28 cellular contexts compared by ENCODE assay signal in genomic region chr2:231330311-231330710, GRCh38.
"Had no signal": no experiment of that assay in that cellular context is flagged by ENCODE, and none has a peak within 500 bp of the region (broad histone marks: within the 10 kb centered on the region; RNA-seq: fewer than 3 reads in every experiment).

No MANE protein-coding gene starts in this region.

- H3K9me3 ChIP-seq: pancreas, psoas muscle, right lobe of liver, spleen, stomach, thoracic aorta, thyroid gland, tibial nerve, upper lobe of right lung, uterus had no signal

- H3K4me3 Mint-ChIP-seq: naive thymus-derived CD4-positive, alpha-beta T cell; natural killer cell; nephron; neural progenitor cell; stimulated activated memory B cell treated with anti-CD40 and anti-IgM and Interleukin-4, amounts not matched to agents 10 μg/mL and 1 μg/mL and 100 μg/mL, for 72 hours; stimulated activated naive CD8-positive, alpha-beta T cell treated with anti-CD3 and anti-CD28 coated beads, Interleukin-15, Interleukin-2, amounts not matched to agents 100 ng/mL and 50 ng/mL, for 24 hours had no signal

- H3K36me3 ChIP-seq: neural progenitor cell, pancreas, right lobe of liver, thyroid gland, upper lobe of right lung, uterus had no signal

- H3K4me1 Mint-ChIP-seq: naive thymus-derived CD4-positive, alpha-beta T cell; natural killer cell; neural progenitor cell; stimulated activated memory B cell treated with anti-CD40 and anti-IgM and Interleukin-4, amounts not matched to agents 10 μg/mL and 1 μg/mL and 100 μg/mL, for 72 hours had no signal

- H3K4me3 ChIP-seq: neural progenitor cell, pancreas, psoas muscle, right lobe of liver, skin epidermis, smooth muscle cell, spleen, stomach, thoracic aorta, thyroid gland, tibial nerve, upper lobe of right lung, uterus had no signal

- H3K4me1 ChIP-seq: neural progenitor cell, pancreas, psoas muscle, right lobe of liver, spleen, stomach, thyroid gland, tibial nerve, upper lobe of right lung, uterus had no signal

- FAIRE-seq: pancreas had no signal

- DNase-seq: naive thymus-derived CD4-positive, alpha-beta T cell; natural killer cell; occipital lobe; pancreas; psoas muscle; right cardiac atrium; right lobe of liver; spleen; stimulated activated CD4-positive, alpha-beta T cell treated with anti-CD3 and anti-CD28 coated beads, Interleukin-12 subunit alpha, Interleukin-12 subunit beta, amount 100 ng/mL, for 4 hours; stimulated activated CD4-positive, alpha-beta T cell treated with anti-CD3 and anti-CD28 coated beads, Interleukin-1b, Interleukin-23, amount 100 ng/mL, for 48 hours; stimulated activated CD4-positive, alpha-beta T cell treated with anti-CD3 and anti-CD28 coated beads, Interleukin-4, amount 100 ng/mL, for 1 hour; stimulated activated CD4-positive, alpha-beta T cell treated with anti-CD3 and anti-CD28 coated beads, Interleukin-4, amount 100 ng/mL, for 4 hours; stimulated activated CD8-positive, alpha-beta memory T cell treated with anti-CD3 and anti-CD28 coated beads, Interleukin-4, amount 100 ng/mL, for 48 hours; stimulated activated naive CD4-positive, alpha-beta T cell treated with Interleukin-2 at 50 U/mL for 16 hours; stomach; thyroid gland; trophoblast cell; upper lobe of right lung; uterus had no signal

- ATAC-seq: naive thymus-derived CD4-positive, alpha-beta T cell; natural killer cell; pancreas; psoas muscle; right cardiac atrium; right lobe of liver; stimulated activated memory B cell treated with anti-CD40 and anti-IgM and Interleukin-4, amounts not matched to agents 10 μg/mL and 1 μg/mL and 100 μg/mL, for 72 hours; upper lobe of right lung had no signal

- H3K9ac ChIP-seq: neural progenitor cell had no signal

- H3K36me3 Mint-ChIP-seq: naive thymus-derived CD4-positive, alpha-beta T cell; natural killer cell had no signal

- H3K27ac Mint-ChIP-seq: naive thymus-derived CD4-positive, alpha-beta T cell; natural killer cell; nephron; neural progenitor cell; progenitor cell of endocrine pancreas; stimulated activated memory B cell treated with anti-CD40 and anti-IgM and Interleukin-4, amounts not matched to agents 10 μg/mL and 1 μg/mL and 100 μg/mL, for 72 hours; stimulated activated naive CD8-positive, alpha-beta T cell treated with anti-CD3 and anti-CD28 coated beads, Interleukin-15, Interleukin-2, amounts not matched to agents 100 ng/mL and 50 ng/mL, for 24 hours had no signal

- H3K27ac ChIP-seq: neural progenitor cell, pancreas, psoas muscle, right lobe of liver, skin epidermis, spleen, stomach, thoracic aorta, thyroid gland, tibial nerve, upper lobe of right lung, uterus had no signal

- H3K9me3 Mint-ChIP-seq: naive thymus-derived CD4-positive, alpha-beta T cell; natural killer cell; nephron; neural progenitor cell; stimulated activated memory B cell treated with anti-CD40 and anti-IgM and Interleukin-4, amounts not matched to agents 10 μg/mL and 1 μg/mL and 100 μg/mL, for 72 hours; stimulated activated naive CD8-positive, alpha-beta T cell treated with anti-CD3 and anti-CD28 coated beads, Interleukin-15, Interleukin-2, amounts not matched to agents 100 ng/mL and 50 ng/mL, for 24 hours had no signal

- H3K27me3 Mint-ChIP-seq: naive thymus-derived CD4-positive, alpha-beta T cell; progenitor cell of endocrine pancreas; stimulated activated memory B cell treated with anti-CD40 and anti-IgM and Interleukin-4, amounts not matched to agents 10 μg/mL and 1 μg/mL and 100 μg/mL, for 72 hours; stimulated activated naive CD8-positive, alpha-beta T cell treated with anti-CD3 and anti-CD28 coated beads, Interleukin-15, Interleukin-2, amounts not matched to agents 100 ng/mL and 50 ng/mL, for 24 hours had no signal
